In genomic region chr12:71759941-71760340, GRCh38 we compare ENCODE assay signal across 2 cellular contexts.
TF ChIP-seq lines count a peak whose summit lies in the region.

No MANE protein-coding gene starts in this region.

TF ChIP-seq in HCT116, 20 proteins besides CTCF, POLR2A, EP300 and RAD21:
- TF ChIP-seq ZNF274 (IDR thresholded peaks at IDR 0.05; ENCODE audit: low read depth, low read length): peak; percentile 68
- no peak for TF ChIP-seq SP1 (IDR thresholded peaks at IDR 0.05; ENCODE audit: low read depth)

TF ChIP-seq in H1, 55 proteins besides CTCF, POLR2A, EP300 and RAD21:
- TF ChIP-seq ZNF274 (IDR thresholded peaks at IDR 0.05; ENCODE audit: borderline replicate concordance, extremely low read depth, low read length) (peak; percentile 20; the same call in 1 of the 2 replicates), EZH2 (IDR thresholded peaks at IDR 0.05; ENCODE audit: low read depth, low read length, severe bottlenecking) (no peak)
- TF ChIP-seq, protein P1, sequence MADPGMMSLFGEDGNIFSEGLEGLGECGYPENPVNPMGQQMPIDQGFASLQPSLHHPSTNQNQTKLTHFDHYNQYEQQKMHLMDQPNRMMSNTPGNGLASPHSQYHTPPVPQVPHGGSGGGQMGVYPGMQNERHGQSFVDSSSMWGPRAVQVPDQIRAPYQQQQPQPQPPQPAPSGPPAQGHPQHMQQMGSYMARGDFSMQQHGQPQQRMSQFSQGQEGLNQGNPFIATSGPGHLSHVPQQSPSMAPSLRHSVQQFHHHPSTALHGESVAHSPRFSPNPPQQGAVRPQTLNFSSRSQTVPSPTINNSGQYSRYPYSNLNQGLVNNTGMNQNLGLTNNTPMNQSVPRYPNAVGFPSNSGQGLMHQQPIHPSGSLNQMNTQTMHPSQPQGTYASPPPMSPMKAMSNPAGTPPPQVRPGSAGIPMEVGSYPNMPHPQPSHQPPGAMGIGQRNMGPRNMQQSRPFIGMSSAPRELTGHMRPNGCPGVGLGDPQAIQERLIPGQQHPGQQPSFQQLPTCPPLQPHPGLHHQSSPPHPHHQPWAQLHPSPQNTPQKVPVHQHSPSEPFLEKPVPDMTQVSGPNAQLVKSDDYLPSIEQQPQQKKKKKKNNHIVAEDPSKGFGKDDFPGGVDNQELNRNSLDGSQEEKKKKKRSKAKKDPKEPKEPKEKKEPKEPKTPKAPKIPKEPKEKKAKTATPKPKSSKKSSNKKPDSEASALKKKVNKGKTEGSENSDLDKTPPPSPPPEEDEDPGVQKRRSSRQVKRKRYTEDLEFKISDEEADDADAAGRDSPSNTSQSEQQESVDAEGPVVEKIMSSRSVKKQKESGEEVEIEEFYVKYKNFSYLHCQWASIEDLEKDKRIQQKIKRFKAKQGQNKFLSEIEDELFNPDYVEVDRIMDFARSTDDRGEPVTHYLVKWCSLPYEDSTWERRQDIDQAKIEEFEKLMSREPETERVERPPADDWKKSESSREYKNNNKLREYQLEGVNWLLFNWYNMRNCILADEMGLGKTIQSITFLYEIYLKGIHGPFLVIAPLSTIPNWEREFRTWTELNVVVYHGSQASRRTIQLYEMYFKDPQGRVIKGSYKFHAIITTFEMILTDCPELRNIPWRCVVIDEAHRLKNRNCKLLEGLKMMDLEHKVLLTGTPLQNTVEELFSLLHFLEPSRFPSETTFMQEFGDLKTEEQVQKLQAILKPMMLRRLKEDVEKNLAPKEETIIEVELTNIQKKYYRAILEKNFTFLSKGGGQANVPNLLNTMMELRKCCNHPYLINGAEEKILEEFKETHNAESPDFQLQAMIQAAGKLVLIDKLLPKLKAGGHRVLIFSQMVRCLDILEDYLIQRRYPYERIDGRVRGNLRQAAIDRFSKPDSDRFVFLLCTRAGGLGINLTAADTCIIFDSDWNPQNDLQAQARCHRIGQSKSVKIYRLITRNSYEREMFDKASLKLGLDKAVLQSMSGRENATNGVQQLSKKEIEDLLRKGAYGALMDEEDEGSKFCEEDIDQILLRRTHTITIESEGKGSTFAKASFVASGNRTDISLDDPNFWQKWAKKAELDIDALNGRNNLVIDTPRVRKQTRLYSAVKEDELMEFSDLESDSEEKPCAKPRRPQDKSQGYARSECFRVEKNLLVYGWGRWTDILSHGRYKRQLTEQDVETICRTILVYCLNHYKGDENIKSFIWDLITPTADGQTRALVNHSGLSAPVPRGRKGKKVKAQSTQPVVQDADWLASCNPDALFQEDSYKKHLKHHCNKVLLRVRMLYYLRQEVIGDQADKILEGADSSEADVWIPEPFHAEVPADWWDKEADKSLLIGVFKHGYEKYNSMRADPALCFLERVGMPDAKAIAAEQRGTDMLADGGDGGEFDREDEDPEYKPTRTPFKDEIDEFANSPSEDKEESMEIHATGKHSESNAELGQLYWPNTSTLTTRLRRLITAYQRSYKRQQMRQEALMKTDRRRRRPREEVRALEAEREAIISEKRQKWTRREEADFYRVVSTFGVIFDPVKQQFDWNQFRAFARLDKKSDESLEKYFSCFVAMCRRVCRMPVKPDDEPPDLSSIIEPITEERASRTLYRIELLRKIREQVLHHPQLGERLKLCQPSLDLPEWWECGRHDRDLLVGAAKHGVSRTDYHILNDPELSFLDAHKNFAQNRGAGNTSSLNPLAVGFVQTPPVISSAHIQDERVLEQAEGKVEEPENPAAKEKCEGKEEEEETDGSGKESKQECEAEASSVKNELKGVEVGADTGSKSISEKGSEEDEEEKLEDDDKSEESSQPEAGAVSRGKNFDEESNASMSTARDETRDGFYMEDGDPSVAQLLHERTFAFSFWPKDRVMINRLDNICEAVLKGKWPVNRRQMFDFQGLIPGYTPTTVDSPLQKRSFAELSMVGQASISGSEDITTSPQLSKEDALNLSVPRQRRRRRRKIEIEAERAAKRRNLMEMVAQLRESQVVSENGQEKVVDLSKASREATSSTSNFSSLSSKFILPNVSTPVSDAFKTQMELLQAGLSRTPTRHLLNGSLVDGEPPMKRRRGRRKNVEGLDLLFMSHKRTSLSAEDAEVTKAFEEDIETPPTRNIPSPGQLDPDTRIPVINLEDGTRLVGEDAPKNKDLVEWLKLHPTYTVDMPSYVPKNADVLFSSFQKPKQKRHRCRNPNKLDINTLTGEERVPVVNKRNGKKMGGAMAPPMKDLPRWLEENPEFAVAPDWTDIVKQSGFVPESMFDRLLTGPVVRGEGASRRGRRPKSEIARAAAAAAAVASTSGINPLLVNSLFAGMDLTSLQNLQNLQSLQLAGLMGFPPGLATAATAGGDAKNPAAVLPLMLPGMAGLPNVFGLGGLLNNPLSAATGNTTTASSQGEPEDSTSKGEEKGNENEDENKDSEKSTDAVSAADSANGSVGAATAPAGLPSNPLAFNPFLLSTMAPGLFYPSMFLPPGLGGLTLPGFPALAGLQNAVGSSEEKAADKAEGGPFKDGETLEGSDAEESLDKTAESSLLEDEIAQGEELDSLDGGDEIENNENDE (IDR thresholded peaks at IDR 0.05; ENCODE audit: insufficient replicate concordance, low read length): no peak
TF ChIP-seq in H1: peak in this region for 1.
